18 cellular contexts compared by ENCODE assay signal in genomic region chr17:9334536-9335446, GRCh38.
DNase-seq lines count a peak whose midpoint lies in the region; FAIRE-seq and TF ChIP-seq lines count a peak whose summit lies in the region.
"Had no signal": no experiment of that assay in that cellular context is flagged by ENCODE, and none has a peak within 500 bp of the region (broad histone marks: within the 10 kb centered on the region; RNA-seq: fewer than 3 reads in every experiment).

No MANE protein-coding gene starts in this region.

- H3K4me3 ChIP-seq in HEK293 (ENCODE audit: low read depth, low read length) (no peak overlapping the region), H1 (ENCODE audit: extremely low read depth in 1 of 4, insufficient read depth in 2 of 4, low read depth in 3 of 4, low read length in 4 of 4) (no peak overlapping the region), small intestine (ENCODE audit: low read depth in 1 of 2, low read length in 2 of 2) (no peak overlapping the region)
- H3K4me3 ChIP-seq: BLaER1, SJCRH30 had no signal

- H3K14ac ChIP-seq in H1 (ENCODE audit: insufficient read length) = no peak overlapping the region

- no peak overlapping the region for H2BK120ac ChIP-seq in H1 (replicated peaks; ENCODE audit: low read depth, low read length)

- POLR2A ChIA-PET in HEK293 (lab: Yijun Ruan, JAX) (no interaction called here), H1 (lab: Charles Lee; ENCODE audit: partially characterized antibody) (no interaction called here)

- no peaks in the 10 kb centered on the region for H3K79me1 ChIP-seq in H1 (ENCODE audit: low read depth, low read length)

- H4K8ac ChIP-seq in H1 (ENCODE audit: extremely low read depth, insufficient read depth, low read length) = no peak overlapping the region

- WGBS in H1 (ENCODE audit: extremely low coverage in 1 of 2, insufficient coverage in 1 of 2, insufficient read length in 1 of 2, insufficient replicate concordance in 2 of 2, low coverage in 1 of 2, low lambda C conversion rate in 2 of 2, missing lambda C conversion rate in 1 of 2), 2 experiments = 83% methylated on average over 10 of the region's 10 CpGs; no CpG with 5 or more reads in 1 of the 2 experiments
- 75 to 84% (median 80%) methylated on average over 10 of the region's 10 CpGs for WGBS in small intestine, 3 donors

- H3K36me3 ChIP-seq in HEK293 (ENCODE audit: control insufficient read depth in 2 of 2, insufficient read depth in 1 of 2, low read length in 2 of 2) (no peaks in the 10 kb centered on the region), H1 (ENCODE audit: control insufficient read depth in 2 of 4, insufficient read depth in 4 of 4, low read length in 3 of 4) (no peaks in the 10 kb centered on the region), small intestine (ENCODE audit: control insufficient read depth in 2 of 2, insufficient read depth in 2 of 2, low read length in 2 of 2) (no peaks in the 10 kb centered on the region)
- H3K36me3 ChIP-seq: SJCRH30 had no signal

- H2BK15ac ChIP-seq in H1 (ENCODE audit: low read length) = no peak overlapping the region

- H2BK5ac ChIP-seq in H1 (ENCODE audit: low read depth, low read length) = no peak overlapping the region

- FAIRE-seq in H1 (lab: Jason Lieb, UNC) (no peak), small intestine (lab: Jason Lieb, UNC) (no peak)
- FAIRE-seq: H54 had no signal

- H3K56ac ChIP-seq in H1 (replicated peaks; ENCODE audit: insufficient read length, low read depth, low read length) = no peak overlapping the region

- H3K4me1 ChIP-seq in HEK293 (ENCODE audit: control insufficient read depth, insufficient read depth, low read length) (no peaks in the 10 kb centered on the region), H1 (replicated peaks in 1 of 4; ENCODE audit: control insufficient read depth in 3 of 4, insufficient read depth in 4 of 4, low read length in 3 of 4) (peaks cover 8 to 19% (median 17%) of the 10 kb centered on the region in 4 experiments), small intestine (ENCODE audit: control insufficient read depth in 2 of 2, insufficient read depth in 1 of 2, low read depth in 1 of 2, low read length in 1 of 2) (no peaks in the 10 kb centered on the region)
- H3K4me1 ChIP-seq: BLaER1, SJCRH30 had no signal

- no peak overlapping the region for H3K23ac ChIP-seq in H1 (ENCODE audit: insufficient read length)

- no peak for TF ChIP-seq EP300 in H1 (IDR thresholded peaks at IDR 0.05; ENCODE audit: borderline replicate concordance in 1 of 2, low read depth in 2 of 2, low read length in 2 of 2)

- no peak overlapping the region for H3K9ac ChIP-seq in H1 (replicated peaks in 1 of 4; ENCODE audit: extremely low read depth in 1 of 4, low read depth in 3 of 4, low read length in 3 of 4)
- H3K9ac ChIP-seq: BLaER1 had no signal

- H2BK12ac ChIP-seq in H1 (ENCODE audit: low read depth, low read length) = no peak overlapping the region

- TF ChIP-seq CTCF in HEK293 (tag by site-specific recombination; IDR thresholded peaks at IDR 0.05) (no peak), H1 (IDR thresholded peaks at IDR 0.05; ENCODE audit: control extremely low read depth in 1 of 3, insufficient read depth in 1 of 3, low read depth in 1 of 3, low read length in 3 of 3) (no peak)

- no peak overlapping the region for H3K4me2 ChIP-seq in H1 (ENCODE audit: insufficient read depth in 1 of 2, low read depth in 2 of 2, low read length in 2 of 2)
- H3K4me2 ChIP-seq: BLaER1 had no signal

- no peaks in the 10 kb centered on the region for H4K20me1 ChIP-seq in H1 (replicated peaks in 1 of 2; ENCODE audit: control insufficient read depth in 1 of 2, insufficient read depth in 2 of 2, low read length in 2 of 2)

- no peak overlapping the region for H3K18ac ChIP-seq in H1 (ENCODE audit: extremely low read depth, low read length)

- no peak overlapping the region for H4K5ac ChIP-seq in H1 (ENCODE audit: insufficient read length, low read depth, low read length)

- TF ChIP-seq RAD21 in H1 (IDR thresholded peaks at IDR 0.05 in 1 of 2, conservative IDR thresholded peaks at IDR 0.05 in 1 of 2; ENCODE audit: low read depth in 2 of 2, low read length in 2 of 2) = no peak

- no peak overlapping the region for H2BK20ac ChIP-seq in H1 (ENCODE audit: low read length)

- TF ChIP-seq POLR2A in H1 (IDR thresholded peaks at IDR 0.05; ENCODE audit: control extremely low read depth in 1 of 2, low read depth in 2 of 2, low read length in 2 of 2) = no peak

- H3K9me3 ChIP-seq in HEK293 (ENCODE audit: control insufficient read depth, insufficient read depth, low read depth, low read length) (no peaks in the 10 kb centered on the region), H1 (ENCODE audit: insufficient read depth in 2 of 2, low read depth in 1 of 2, low read length in 1 of 2) (no peaks in the 10 kb centered on the region; a peak in 1 of 4 replicates), small intestine (ENCODE audit: control insufficient read depth, low read depth) (no peaks in the 10 kb centered on the region)
- H3K9me3 ChIP-seq: SJCRH30 had no signal

- H3K23me2 ChIP-seq in H1 (ENCODE audit: low read depth, low read length) = no peaks in the 10 kb centered on the region

- H2AK5ac ChIP-seq in H1 (ENCODE audit: low read depth, low read length) = peak overlapping the region; percentile 24; the same call in 1 of the 2 replicates

- CTCF ChIA-PET in HEK293 (lab: Yijun Ruan, JAX) (interaction anchor here (1.0 kb wide), 1 partner anchor 12 kb away, joined by 3 read pairs; no protein-coding TSS in a partner anchor), H1 (lab: Charles Lee; ENCODE audit: partially characterized antibody) (no interaction called here)

- no peaks in the 10 kb centered on the region; a peak in 2 of 7 replicates for H3K27me3 ChIP-seq in H1 (replicated peaks in 1 of 4; ENCODE audit: control insufficient read depth in 3 of 4, extremely low read depth in 1 of 4, insufficient read depth in 3 of 4, low read length in 3 of 4)
- H3K27me3 ChIP-seq in small intestine (ENCODE audit: control insufficient read depth in 2 of 2, insufficient read depth in 2 of 2, low read length in 2 of 2) = no peaks in the 10 kb centered on the region
- H3K27me3 ChIP-seq: BLaER1, SJCRH30 had no signal

- no peak overlapping the region for H3K27ac ChIP-seq in HEK293 (ENCODE audit: extremely low read depth, low read depth, low read length)
- H3K27ac ChIP-seq in H1 (ENCODE audit: low read depth, low read length) = no peak overlapping the region
- H3K27ac ChIP-seq in small intestine (ENCODE audit: low read depth in 1 of 2, low read length in 1 of 2) = no peak overlapping the region
- H3K27ac ChIP-seq: BLaER1, RWPE1, SJCRH30 had no signal

- intact Hi-C loops in posterior cingulate gyrus (cut with DNase I) = no loop called here

- H2AFZ ChIP-seq in H1 (ENCODE audit: low read length) = no peak overlapping the region

- no peak overlapping the region for H4K91ac ChIP-seq in H1 (replicated peaks; ENCODE audit: insufficient read length, low read length)

- H3K4ac ChIP-seq in H1 (replicated peaks; ENCODE audit: insufficient read length, low read depth, low read length) = no peak overlapping the region

- peak; percentile 4 for DNase-seq in stimulated activated CD4-positive, alpha-beta T cell treated with anti-CD3 and anti-CD28 coated beads, Interleukin-15, amount 100 ng/mL, for 24 hours
- DNase-seq in stimulated activated CD4-positive, alpha-beta T cell treated with anti-CD3 and anti-CD28 coated beads, Interleukin-4, amount 100 ng/mL, for 1 hour = no peak
- DNase-seq in H1 (ENCODE audit: low read depth in 1 of 2, low spot score in 2 of 2) (no peak), small intestine (peak; percentile 3), posterior cingulate gyrus (no peak), retina (no peak)
- DNase-seq: DMS 273 treated with DMSO at 0.1 percent for 48 hours, IMR-90, Kasumi-1, MV-4-11, NCI-H1417 treated with DMSO at 0.1 percent for 48 hours, NCI-H2029 treated with DMSO at 0.1 percent for 48 hours, NCI-H510A treated with DMSO at 0.1 percent for 48 hours, SJCRH30 had no signal

- no peaks in the 10 kb centered on the region for H3K79me2 ChIP-seq in H1 (ENCODE audit: control insufficient read depth in 1 of 2, insufficient read depth in 2 of 2, low read length in 2 of 2)

TF ChIP-seq in HEK293, 187 proteins besides CTCF, POLR2A, EP300 and RAD21:
- TF ChIP-seq ZNF645 (tag by site-specific recombination; IDR thresholded peaks at IDR 0.05) (no peak), SETDB1 (IDR thresholded peaks at IDR 0.05; ENCODE audit: insufficient read length, low read length) (peak; percentile 86)

TF ChIP-seq in H1, 55 proteins besides CTCF, POLR2A, EP300 and RAD21:
- TF ChIP-seq KDM1A (IDR thresholded peaks at IDR 0.05; ENCODE audit: borderline replicate concordance, low read length) (no peak), SIRT6 (IDR thresholded peaks at IDR 0.05; ENCODE audit: low read length) (no peak), BACH1 (IDR thresholded peaks at IDR 0.05; ENCODE audit: low read length) (no peak), ZNF274 (IDR thresholded peaks at IDR 0.05; ENCODE audit: borderline replicate concordance, extremely low read depth, low read length) (no peak), KDM5A (IDR thresholded peaks at IDR 0.05; ENCODE audit: low read length) (no peak), CHD2 (IDR thresholded peaks at IDR 0.05; ENCODE audit: low read length) (no peak), TAF1 (IDR thresholded peaks at IDR 0.05; ENCODE audit: low read depth, low read length) (no peak), CTBP2 (IDR thresholded peaks at IDR 0.05; ENCODE audit: borderline replicate concordance, insufficient read depth, insufficient read length, low read length) (no peak)

Comparison
In these comparisons a context has a peak if more than half of its experiments do, and no peak if none do; other contexts are left out.
1. DNase-seq: peak in stimulated activated CD4-positive, alpha-beta T cell treated with anti-CD3 and anti-CD28 coated beads, Interleukin-15, amount 100 ng/mL, for 24 hours (single experiment) and small intestine (single experiment); none in stimulated activated CD4-positive, alpha-beta T cell treated with anti-CD3 and anti-CD28 coated beads, Interleukin-4, amount 100 ng/mL, for 1 hour (single experiment), H1 (0 of 2), posterior cingulate gyrus (0 of 10) and retina (single experiment).